In genomic region chr11:107457205-107457557, GRCh38 we compare ENCODE assay signal across 8 cellular contexts. TPM values are rescaled to one million over a fixed set of nuclear protein-coding genes. Genes with fewer than 3 reads are reported as not detected.
DNase-seq lines count a peak whose midpoint lies in the region; ATAC-seq and TF ChIP-seq lines count a peak whose summit lies in the region.

No MANE protein-coding gene starts in this region.

- no peaks in the 10 kb centered on the region for H3K9me3 ChIP-seq in left lung
- H3K9me3 ChIP-seq in thoracic aorta = no peaks in the 10 kb centered on the region

- H3K36me3 Mint-ChIP-seq in activated CD4-positive, alpha-beta T cell treated with anti-CD3 and anti-CD28 coated beads for 36 hours (ENCODE audit: low read depth) = peaks cover 4% of the 10 kb centered on the region
- H3K36me3 Mint-ChIP-seq in HFFc6 (ENCODE audit: low read depth) (no peaks in the 10 kb centered on the region), brain (peaks cover 7% of the 10 kb centered on the region)

- peak overlapping the region; percentile 59 to 63 for H3K27ac ChIP-seq in left lung
- H3K27ac ChIP-seq in thoracic aorta = peak overlapping the region; percentile 75

- ATAC-seq in activated CD4-positive, alpha-beta T cell treated with anti-CD3 and anti-CD28 coated beads for 36 hours = peak; percentile 33
- peak; percentile 25 for ATAC-seq in left lung
- ATAC-seq in thoracic aorta (ENCODE audit: insufficient number of reproducible peaks, low FRiP score, low read depth) = no peak

- H3K4me1 ChIP-seq in left lung = peaks cover 5 to 17% of the 10 kb centered on the region in 2 donors
- H3K4me1 ChIP-seq in thoracic aorta (ENCODE audit: control insufficient read depth in 1 of 2, low read depth in 2 of 2) = peaks cover 3 to 11% of the 10 kb centered on the region in 2 donors

- H3K4me3 Mint-ChIP-seq in activated CD4-positive, alpha-beta T cell treated with anti-CD3 and anti-CD28 coated beads for 36 hours = peak overlapping the region; percentile 84
- H3K4me3 Mint-ChIP-seq in HFFc6 (peak overlapping the region; percentile 91), brain (peak overlapping the region; percentile 89 to 99 (median 91))

- intact Hi-C loops in activated CD4-positive, alpha-beta T cell treated with anti-CD3 and anti-CD28 coated beads for 36 hours (cut with DNase I, micrococcal nuclease) = loop anchor here (1.0 to 10.0 kb wide), 8 partner anchors 108 to 1434 kb away; partner anchors contain the start of genes ALKBH8 (in 2 of the 2), AASDHPPT (in 1 of the 2), C11orf65 (in 1 of the 2) and DDX10 (in 1 of the 2)
- intact Hi-C loops in left lung (cut with DNase I) = no loop called here

- H3K36me3 ChIP-seq in left lung (peaks cover 0 to 22% of the 10 kb centered on the region in 2 donors), thoracic aorta (peaks cover 16% of the 10 kb centered on the region)

- peak overlapping the region; percentile 95 for H3K27ac Mint-ChIP-seq in activated CD4-positive, alpha-beta T cell treated with anti-CD3 and anti-CD28 coated beads for 36 hours
- H3K27ac Mint-ChIP-seq in HFFc6 = peak overlapping the region; percentile 55
- H3K27ac Mint-ChIP-seq in brain = peak overlapping the region; percentile 81 to 92 (median 87)

- peak; percentile 33 for DNase-seq in activated CD4-positive, alpha-beta T cell treated with anti-CD3 and anti-CD28 coated beads for 36 hours
- no peak for DNase-seq in activated CD4-positive, alpha-beta T cell treated with anti-CD3 and anti-CD28 coated beads for 1 hour
- DNase-seq in HFFc6 (no peak), NAMALWA (ENCODE audit: low spot score) (peak; percentile 59), left lung (no peak), thoracic aorta (ENCODE audit: low spot score) (no peak)
- DNase-seq in activated effector memory CD4-positive, alpha-beta T cell treated with Interleukin-2 at 50 U/mL for 16 hours = no peak

- TF ChIP-seq CTCF in HFFc6 (IDR thresholded peaks at IDR 0.05) = no peak
- no peak for TF ChIP-seq CTCF in brain (conservative IDR thresholded peaks at IDR 0.05)
- TF ChIP-seq CTCF in left lung (IDR thresholded peaks at IDR 0.05) = no peak
- no peak for TF ChIP-seq CTCF in thoracic aorta (IDR thresholded peaks at IDR 0.05)

- peaks cover 21% of the 10 kb centered on the region for H3K4me1 Mint-ChIP-seq in activated CD4-positive, alpha-beta T cell treated with anti-CD3 and anti-CD28 coated beads for 36 hours
- H3K4me1 Mint-ChIP-seq in HFFc6 (ENCODE audit: low read depth) (peaks cover 35% of the 10 kb centered on the region), brain (peaks cover 37% of the 10 kb centered on the region)

- peak overlapping the region; percentile 66 to 69 for H3K4me3 ChIP-seq in left lung
- peak overlapping the region; percentile 79 for H3K4me3 ChIP-seq in thoracic aorta

- POLR2A ChIA-PET in activated CD4-positive, alpha-beta T cell treated with anti-CD3 and anti-CD28 coated beads for 36 hours (lab: Charles Lee) = interaction anchor here (0.6 kb wide), 1 partner anchor 13 kb away, joined by 3 read pairs; no protein-coding TSS in a partner anchor

- no peaks in the 10 kb centered on the region for H3K27me3 Mint-ChIP-seq in activated CD4-positive, alpha-beta T cell treated with anti-CD3 and anti-CD28 coated beads for 36 hours
- H3K27me3 Mint-ChIP-seq in HFFc6 (ENCODE audit: insufficient read depth) (peaks cover 2% of the 10 kb centered on the region; the same call in 1 of the 2 replicates), brain (peaks cover 18% of the 10 kb centered on the region)

- no peaks in the 10 kb centered on the region for H3K9me3 Mint-ChIP-seq in activated CD4-positive, alpha-beta T cell treated with anti-CD3 and anti-CD28 coated beads for 36 hours (ENCODE audit: low read depth)
- no peaks in the 10 kb centered on the region for H3K9me3 Mint-ChIP-seq in HFFc6
- peaks cover 0 to under 1% (median 0%) of the 10 kb centered on the region in 5 experiments for H3K9me3 Mint-ChIP-seq in brain

- CTCF ChIA-PET in activated CD4-positive, alpha-beta T cell treated with anti-CD3 and anti-CD28 coated beads for 36 hours (lab: Charles Lee) = interaction anchor here (0.5 to 1.2 kb wide), 2 partner anchors 69 to 106 kb away, joined by 3 to 4 read pairs; no protein-coding TSS in a partner anchor

- no peaks in the 10 kb centered on the region for H3K27me3 ChIP-seq in left lung
- no peaks in the 10 kb centered on the region for H3K27me3 ChIP-seq in thoracic aorta (replicated peaks; ENCODE audit: insufficient read depth)

RNA-seq across cellular contexts. Expression of gene CWF19L2, which starts 0.4 kb away (rescaled TPM):
- 10 to 100 TPM; 14.1 to 14.3 TPM for total RNA-seq in activated CD4-positive, alpha-beta T cell treated with anti-CD3 and anti-CD28 coated beads for 36 hours
- total RNA-seq in HFFc6 (2021; fragmentation: NEBNext Ultra II Directional; extraction: Animal tissue kit (Norgen Biotek cat#: 25700)) = 1 to 10 TPM; 6.0 to 7.3 (median 6.7) TPM
- polyA plus RNA-seq in brain (ENCODE audit: insufficient read depth, low read depth, low replicate concordance) = 4.8 TPM
- total RNA-seq in left lung (10 to 100 TPM; 11.0 to 11.5 TPM), thoracic aorta (10 to 100 TPM; 21.0 to 23.3 TPM)

Comparison
In these comparisons a context has a peak if more than half of its experiments do, and no peak if none do; other contexts are left out.
1. DNase-seq: peak in activated CD4-positive, alpha-beta T cell treated with anti-CD3 and anti-CD28 coated beads for 36 hours (single experiment) and NAMALWA (single experiment); none in activated CD4-positive, alpha-beta T cell treated with anti-CD3 and anti-CD28 coated beads for 1 hour (single experiment), HFFc6 (single experiment), left lung (0 of 2), thoracic aorta (single experiment) and activated effector memory CD4-positive, alpha-beta T cell treated with Interleukin-2 at 50 U/mL for 16 hours (single experiment).
2. intact Hi-C loops: an anchor here in activated CD4-positive, alpha-beta T cell treated with anti-CD3 and anti-CD28 coated beads for 36 hours (1.0 to 10.0 kb wide); none called in left lung.
3. Peak in every context shown above with its lines, with median percentiles within 50 percentile points of each other: H3K27ac Mint-ChIP-seq and H3K4me3 Mint-ChIP-seq.